In the genomic region with DNA sequence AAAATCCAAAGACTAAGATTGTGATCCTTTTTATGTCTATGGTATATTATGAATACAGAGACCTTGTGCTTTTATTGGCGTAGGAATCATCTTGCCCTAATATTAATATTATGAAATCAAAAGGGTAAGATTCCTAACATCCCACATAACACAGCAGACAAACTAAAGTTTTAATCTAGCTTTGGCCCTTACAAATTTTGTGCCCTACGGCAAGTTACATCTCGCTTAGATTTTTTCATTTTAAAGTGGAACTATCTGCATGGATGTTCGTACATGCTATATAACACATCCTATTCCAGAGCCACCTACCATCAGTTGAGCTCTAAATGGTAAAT, we compare ENCODE assay signal across 8 cellular contexts. TPM values are rescaled to one million over a fixed set of nuclear protein-coding genes. Genes with fewer than 3 reads are reported as not detected.
DNase-seq lines count a peak whose midpoint lies in the region; ATAC-seq and TF ChIP-seq lines count a peak whose summit lies in the region.

No MANE protein-coding gene starts in this region.

- H3K27ac Mint-ChIP-seq in T-helper 1 cell treated with Interleukin-12 subunit alpha and Interleukin-12 subunit beta and Interleukin-4 antibody, amounts not matched to agents 30 μg/mL and 1 μg/mL, for 36 hours: peak overlapping the region; percentile 98
- peak overlapping the region; percentile 100 for H3K27ac Mint-ChIP-seq in activated naive CD8-positive, alpha-beta T cell treated with anti-CD3 and anti-CD28 coated beads, Interleukin-2, amount 50 U/mL, for 24 hours

- H3K27me3 ChIP-seq in kidney epithelial cell (ENCODE audit: control insufficient read depth, insufficient read depth, low read length): no peaks in the 10 kb centered on the region
- no peaks in the 10 kb centered on the region for H3K27me3 ChIP-seq in suprapubic skin

- DNase-seq in T-helper 1 cell: no peak
- DNase-seq in activated naive CD8-positive, alpha-beta T cell treated with anti-CD3 and anti-CD28 coated beads, Interleukin-2, amount 50 U/mL, for 24 hours: no peak
- no peak for DNase-seq in kidney epithelial cell (ENCODE audit: low read depth)
- DNase-seq in suprapubic skin (ENCODE audit: low spot score in 2 of 2): no peak

- H3K4me3 Mint-ChIP-seq in T-helper 1 cell treated with Interleukin-12 subunit alpha and Interleukin-12 subunit beta and Interleukin-4 antibody, amounts not matched to agents 30 μg/mL and 1 μg/mL, for 36 hours: peak overlapping the region; percentile 98
- peak overlapping the region; percentile 99 for H3K4me3 Mint-ChIP-seq in activated naive CD8-positive, alpha-beta T cell treated with anti-CD3 and anti-CD28 coated beads, Interleukin-2, amount 50 U/mL, for 24 hours

- no peaks in the 10 kb centered on the region for H3K27me3 Mint-ChIP-seq in T-helper 1 cell treated with Interleukin-12 subunit alpha and Interleukin-12 subunit beta and Interleukin-4 antibody, amounts not matched to agents 30 μg/mL and 1 μg/mL, for 36 hours (ENCODE audit: low read depth)
- no peaks in the 10 kb centered on the region for H3K27me3 Mint-ChIP-seq in activated naive CD8-positive, alpha-beta T cell treated with anti-CD3 and anti-CD28 coated beads, Interleukin-2, amount 50 U/mL, for 24 hours

- no peaks in the 10 kb centered on the region for H3K9me3 ChIP-seq in suprapubic skin

- TF ChIP-seq CTCF in kidney epithelial cell (IDR thresholded peaks at IDR 0.05; ENCODE audit: insufficient read depth, low read length, poor library complexity, severe bottlenecking) (no peak), suprapubic skin (IDR thresholded peaks at IDR 0.05) (no peak)

- no peak for ATAC-seq in activated naive CD8-positive, alpha-beta T cell treated with anti-CD3 and anti-CD28 coated beads, Interleukin-2, amount 50 U/mL, for 24 hours
- ATAC-seq in HG03571 (IDR thresholded peaks at IDR 0.05; ENCODE audit: unreplicated experiment): no peak
- no peak for ATAC-seq in HG03457 (IDR thresholded peaks at IDR 0.05; ENCODE audit: unreplicated experiment)
- ATAC-seq in HG03135 (IDR thresholded peaks at IDR 0.05; ENCODE audit: unreplicated experiment): no peak

- H3K9me3 Mint-ChIP-seq in T-helper 1 cell treated with Interleukin-12 subunit alpha and Interleukin-12 subunit beta and Interleukin-4 antibody, amounts not matched to agents 30 μg/mL and 1 μg/mL, for 36 hours: no peaks in the 10 kb centered on the region
- no peaks in the 10 kb centered on the region for H3K9me3 Mint-ChIP-seq in activated naive CD8-positive, alpha-beta T cell treated with anti-CD3 and anti-CD28 coated beads, Interleukin-2, amount 50 U/mL, for 24 hours

- 4% methylated on average over 4 of the region's 4 CpGs for WGBS in suprapubic skin

- H3K4me1 Mint-ChIP-seq in T-helper 1 cell treated with Interleukin-12 subunit alpha and Interleukin-12 subunit beta and Interleukin-4 antibody, amounts not matched to agents 30 μg/mL and 1 μg/mL, for 36 hours (ENCODE audit: low read depth): peaks cover 42% of the 10 kb centered on the region
- H3K4me1 Mint-ChIP-seq in activated naive CD8-positive, alpha-beta T cell treated with anti-CD3 and anti-CD28 coated beads, Interleukin-2, amount 50 U/mL, for 24 hours: peaks cover 63% of the 10 kb centered on the region

- H3K36me3 ChIP-seq in kidney epithelial cell (ENCODE audit: control insufficient read depth, insufficient read depth, low read length) (no peaks in the 10 kb centered on the region), suprapubic skin (peaks cover 4% of the 10 kb centered on the region)

- peaks cover 38% of the 10 kb centered on the region for H3K36me3 Mint-ChIP-seq in T-helper 1 cell treated with Interleukin-12 subunit alpha and Interleukin-12 subunit beta and Interleukin-4 antibody, amounts not matched to agents 30 μg/mL and 1 μg/mL, for 36 hours (ENCODE audit: low read depth)
- peaks cover 68% of the 10 kb centered on the region for H3K36me3 Mint-ChIP-seq in activated naive CD8-positive, alpha-beta T cell treated with anti-CD3 and anti-CD28 coated beads, Interleukin-2, amount 50 U/mL, for 24 hours (ENCODE audit: low read depth)

- TF ChIP-seq EP300 in suprapubic skin (IDR thresholded peaks at IDR 0.05): no peak

- TF ChIP-seq POLR2A in suprapubic skin (IDR thresholded peaks at IDR 0.05): no peak

- peak overlapping the region; percentile 98 for H3K27ac ChIP-seq in suprapubic skin

- H3K4me3 ChIP-seq in kidney epithelial cell (ENCODE audit: low read depth, low read length) (peak overlapping the region; percentile 84), suprapubic skin (peak overlapping the region; percentile 95)

- H3K4me1 ChIP-seq in suprapubic skin: peaks cover 35% of the 10 kb centered on the region

RNA-seq across cellular contexts. Expression of gene SMIM10L1, which starts 0.2 kb away (rescaled TPM):
- total RNA-seq in kidney epithelial cell (12.1 and 13.2 TPM in 2 replicates), suprapubic skin (1 to 10 TPM; 2.8 to 7.0 (median 4.1) TPM)

RNA-seq across cellular contexts. Expression of gene TAS2R42, which starts 16.0 kb away (rescaled TPM):
- total RNA-seq in kidney epithelial cell (not detected in 2 replicates), suprapubic skin (not detected)

RNA-seq across cellular contexts. Expression of gene TAS2R30, which starts 36.3 kb away (rescaled TPM):
- total RNA-seq in kidney epithelial cell: 0.48 and 0.84 TPM in 2 replicates
- 10 to 100 TPM in 1 of 4 donors, 1 to 10 TPM in 3; 1.6 to 11.3 (median 4.1) TPM for total RNA-seq in suprapubic skin
